Comparison of ENCODE assay signal across 1 cellular context in the genomic region with DNA sequence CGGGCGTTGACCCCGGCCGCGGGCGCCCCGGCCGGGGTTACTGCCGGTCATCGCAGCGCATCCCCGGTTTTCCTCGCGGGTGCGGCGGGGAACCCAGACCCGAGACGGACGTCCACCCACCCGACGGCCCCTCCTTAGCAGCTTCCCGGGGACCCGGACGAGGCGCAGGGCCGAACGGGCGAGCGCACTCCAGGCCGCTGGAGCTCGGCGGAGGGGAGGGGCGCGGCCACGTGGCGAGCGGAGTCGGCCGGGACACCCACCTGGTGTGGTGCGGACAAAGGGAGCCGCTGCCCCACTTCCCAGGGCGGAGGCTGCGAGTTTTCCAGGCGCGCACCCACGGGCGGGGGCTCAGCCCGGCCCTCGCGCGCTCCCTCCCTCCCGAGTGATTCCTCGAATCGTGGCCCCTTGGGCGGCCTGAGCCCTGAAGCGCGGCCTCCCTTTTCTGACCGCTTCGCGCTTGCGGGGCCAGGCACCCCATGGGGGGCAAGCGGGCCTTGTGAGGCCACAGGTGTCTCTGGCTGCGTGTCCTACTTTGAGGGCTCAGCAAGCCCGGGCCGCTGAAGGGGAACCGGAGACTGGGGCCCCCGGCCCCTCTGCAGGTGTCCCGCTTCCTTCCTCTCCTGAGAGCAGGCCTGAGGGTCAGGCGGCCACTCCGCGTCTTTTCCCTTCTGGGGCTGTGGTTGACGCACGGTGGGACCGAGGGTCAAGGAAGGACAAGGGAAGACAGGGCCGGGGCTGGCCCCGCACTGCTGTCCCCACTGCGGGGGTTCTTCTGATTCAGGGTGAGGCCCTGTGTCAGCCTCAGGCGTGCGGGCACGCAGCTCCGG.
TF ChIP-seq lines count a peak whose summit lies in the region.

No MANE protein-coding gene starts in this region.

TF ChIP-seq in A549, 52 proteins besides CTCF, POLR2A, EP300 and RAD21 (continued from another document):
- TF ChIP-seq USF2 (IDR thresholded peaks at IDR 0.05) = peak; percentile 14; the same call in 1 of the 2 replicates
- TF ChIP-seq, protein P1, sequence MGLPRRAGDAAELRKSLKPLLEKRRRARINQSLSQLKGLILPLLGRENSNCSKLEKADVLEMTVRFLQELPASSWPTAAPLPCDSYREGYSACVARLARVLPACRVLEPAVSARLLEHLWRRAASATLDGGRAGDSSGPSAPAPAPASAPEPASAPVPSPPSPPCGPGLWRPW (IDR thresholded peaks at IDR 0.05) = no peak
- TF ChIP-seq EHF (CRISPR knock-in tag; IDR thresholded peaks at IDR 0.05) = peak; percentile 96
- TF ChIP-seq SREBF2 (IDR thresholded peaks at IDR 0.05) = no peak
- no peak for TF ChIP-seq JUNB (IDR thresholded peaks at IDR 0.05)
- TF ChIP-seq ZC3H11A (IDR thresholded peaks at IDR 0.05) = no peak
- TF ChIP-seq NPAS2 (CRISPR knock-in tag; IDR thresholded peaks at IDR 0.05; ENCODE audit: borderline replicate concordance) = no peak
- TF ChIP-seq CHD4 (IDR thresholded peaks at IDR 0.05; ENCODE audit: borderline replicate concordance) = no peak
- TF ChIP-seq ZSCAN20 (CRISPR knock-in tag; IDR thresholded peaks at IDR 0.05) = no peak
- peak; percentile 87 for TF ChIP-seq MYC (IDR thresholded peaks at IDR 0.05; ENCODE audit: borderline replicate concordance, low read length)
- peak; percentile 95 for TF ChIP-seq TFCP2L1 (CRISPR knock-in tag; IDR thresholded peaks at IDR 0.05)
- no peak for TF ChIP-seq NFE2L2 (conservative IDR thresholded peaks at IDR 0.05; ENCODE audit: low read length)
- TF ChIP-seq ESRRA (IDR thresholded peaks at IDR 0.05; ENCODE audit: borderline replicate concordance, low read length) = no peak
- TF ChIP-seq CBX8 (IDR thresholded peaks at IDR 0.05) = no peak
- no peak for TF ChIP-seq JUN (IDR thresholded peaks at IDR 0.05)
- peak; percentile 93 for TF ChIP-seq HOXB5 (CRISPR knock-in tag; IDR thresholded peaks at IDR 0.05)
- TF ChIP-seq NR3C1 (IDR thresholded peaks at IDR 0.05) = no peak
- TF ChIP-seq TP53 (CRISPR knock-in tag; IDR thresholded peaks at IDR 0.05) = peak; percentile 88
- TF ChIP-seq HOXB13 (CRISPR knock-in tag; IDR thresholded peaks at IDR 0.05; ENCODE audit: low read depth) = peak; percentile 96
- TF ChIP-seq RCOR1 (IDR thresholded peaks at IDR 0.05; ENCODE audit: low read depth, low read length) = no peak
- peak; percentile 73 for TF ChIP-seq HEYL (CRISPR knock-in tag; IDR thresholded peaks at IDR 0.05)
- TF ChIP-seq CBX2 (IDR thresholded peaks at IDR 0.05; ENCODE audit: borderline replicate concordance, low read depth) = no peak
- no peak for TF ChIP-seq KDM1A (IDR thresholded peaks at IDR 0.05; ENCODE audit: low read depth)
- TF ChIP-seq, protein P2, sequence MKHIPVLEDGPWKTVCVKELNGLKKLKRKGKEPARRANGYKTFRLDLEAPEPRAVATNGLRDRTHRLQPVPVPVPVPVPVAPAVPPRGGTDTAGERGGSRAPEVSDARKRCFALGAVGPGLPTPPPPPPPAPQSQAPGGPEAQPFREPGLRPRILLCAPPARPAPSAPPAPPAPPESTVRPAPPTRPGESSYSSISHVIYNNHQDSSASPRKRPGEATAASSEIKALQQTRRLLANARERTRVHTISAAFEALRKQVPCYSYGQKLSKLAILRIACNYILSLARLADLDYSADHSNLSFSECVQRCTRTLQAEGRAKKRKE (CRISPR knock-in tag; IDR thresholded peaks at IDR 0.05; ENCODE audit: low read depth) = peak; percentile 94
- no peak for TF ChIP-seq GATA3 (IDR thresholded peaks at IDR 0.05; ENCODE audit: borderline replicate concordance)
- TF ChIP-seq MAFK (IDR thresholded peaks at IDR 0.05; ENCODE audit: partially characterized antibody) = no peak
- peak; percentile 55; the same call in 1 of the 2 replicates for TF ChIP-seq FOXS1 (CRISPR knock-in tag; IDR thresholded peaks at IDR 0.05)
- no peak for TF ChIP-seq CHD2 (IDR thresholded peaks at IDR 0.05; ENCODE audit: low read length, partially characterized antibody)
- no peak for TF ChIP-seq EHMT2 (IDR thresholded peaks at IDR 0.05; ENCODE audit: low read depth)
- TF ChIP-seq, protein P3, sequence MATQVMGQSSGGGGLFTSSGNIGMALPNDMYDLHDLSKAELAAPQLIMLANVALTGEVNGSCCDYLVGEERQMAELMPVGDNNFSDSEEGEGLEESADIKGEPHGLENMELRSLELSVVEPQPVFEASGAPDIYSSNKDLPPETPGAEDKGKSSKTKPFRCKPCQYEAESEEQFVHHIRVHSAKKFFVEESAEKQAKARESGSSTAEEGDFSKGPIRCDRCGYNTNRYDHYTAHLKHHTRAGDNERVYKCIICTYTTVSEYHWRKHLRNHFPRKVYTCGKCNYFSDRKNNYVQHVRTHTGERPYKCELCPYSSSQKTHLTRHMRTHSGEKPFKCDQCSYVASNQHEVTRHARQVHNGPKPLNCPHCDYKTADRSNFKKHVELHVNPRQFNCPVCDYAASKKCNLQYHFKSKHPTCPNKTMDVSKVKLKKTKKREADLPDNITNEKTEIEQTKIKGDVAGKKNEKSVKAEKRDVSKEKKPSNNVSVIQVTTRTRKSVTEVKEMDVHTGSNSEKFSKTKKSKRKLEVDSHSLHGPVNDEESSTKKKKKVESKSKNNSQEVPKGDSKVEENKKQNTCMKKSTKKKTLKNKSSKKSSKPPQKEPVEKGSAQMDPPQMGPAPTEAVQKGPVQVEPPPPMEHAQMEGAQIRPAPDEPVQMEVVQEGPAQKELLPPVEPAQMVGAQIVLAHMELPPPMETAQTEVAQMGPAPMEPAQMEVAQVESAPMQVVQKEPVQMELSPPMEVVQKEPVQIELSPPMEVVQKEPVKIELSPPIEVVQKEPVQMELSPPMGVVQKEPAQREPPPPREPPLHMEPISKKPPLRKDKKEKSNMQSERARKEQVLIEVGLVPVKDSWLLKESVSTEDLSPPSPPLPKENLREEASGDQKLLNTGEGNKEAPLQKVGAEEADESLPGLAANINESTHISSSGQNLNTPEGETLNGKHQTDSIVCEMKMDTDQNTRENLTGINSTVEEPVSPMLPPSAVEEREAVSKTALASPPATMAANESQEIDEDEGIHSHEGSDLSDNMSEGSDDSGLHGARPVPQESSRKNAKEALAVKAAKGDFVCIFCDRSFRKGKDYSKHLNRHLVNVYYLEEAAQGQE (IDR thresholded peaks at IDR 0.05) = no peak
- TF ChIP-seq, protein P4, sequence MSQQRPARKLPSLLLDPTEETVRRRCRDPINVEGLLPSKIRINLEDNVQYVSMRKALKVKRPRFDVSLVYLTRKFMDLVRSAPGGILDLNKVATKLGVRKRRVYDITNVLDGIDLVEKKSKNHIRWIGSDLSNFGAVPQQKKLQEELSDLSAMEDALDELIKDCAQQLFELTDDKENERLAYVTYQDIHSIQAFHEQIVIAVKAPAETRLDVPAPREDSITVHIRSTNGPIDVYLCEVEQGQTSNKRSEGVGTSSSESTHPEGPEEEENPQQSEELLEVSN (IDR thresholded peaks at IDR 0.05; ENCODE audit: borderline replicate concordance, low read depth) = peak; percentile 82; the same call in 1 of the 2 replicates
- TF ChIP-seq ZNF302 (CRISPR knock-in tag; IDR thresholded peaks at IDR 0.05) = peak; percentile 62; the same call in 1 of the 2 replicates
- TF ChIP-seq BCL3 (IDR thresholded peaks at IDR 0.05) = no peak; the same call in 2 of the 3 replicates
- peak; percentile 49 for TF ChIP-seq PHF8 (IDR thresholded peaks at IDR 0.05; ENCODE audit: borderline replicate concordance, low read depth)
- no peak for TF ChIP-seq KDM5A (IDR thresholded peaks at IDR 0.05)
- TF ChIP-seq, protein P5, sequence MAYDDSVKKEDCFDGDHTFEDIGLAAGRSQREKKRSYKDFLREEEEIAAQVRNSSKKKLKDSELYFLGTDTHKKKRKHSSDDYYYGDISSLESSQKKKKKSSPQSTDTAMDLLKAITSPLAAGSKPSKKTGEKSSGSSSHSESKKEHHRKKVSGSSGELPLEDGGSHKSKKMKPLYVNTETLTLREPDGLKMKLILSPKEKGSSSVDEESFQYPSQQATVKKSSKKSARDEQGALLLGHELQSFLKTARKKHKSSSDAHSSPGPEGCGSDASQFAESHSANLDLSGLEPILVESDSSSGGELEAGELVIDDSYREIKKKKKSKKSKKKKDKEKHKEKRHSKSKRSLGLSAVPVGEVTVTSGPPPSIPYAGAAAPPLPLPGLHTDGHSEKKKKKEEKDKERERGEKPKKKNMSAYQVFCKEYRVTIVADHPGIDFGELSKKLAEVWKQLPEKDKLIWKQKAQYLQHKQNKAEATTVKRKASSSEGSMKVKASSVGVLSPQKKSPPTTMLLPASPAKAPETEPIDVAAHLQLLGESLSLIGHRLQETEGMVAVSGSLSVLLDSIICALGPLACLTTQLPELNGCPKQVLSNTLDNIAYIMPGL (CRISPR knock-in tag; IDR thresholded peaks at IDR 0.05; ENCODE audit: borderline replicate concordance) = peak; percentile 72; the same call in 1 of the 2 replicates
- no peak for TF ChIP-seq RARB (CRISPR knock-in tag; IDR thresholded peaks at IDR 0.05)
- no peak for TF ChIP-seq BHLHE40 (IDR thresholded peaks at IDR 0.05; ENCODE audit: low read depth, low read length)
- TF ChIP-seq HDAC2 (IDR thresholded peaks at IDR 0.05) = no peak
- TF ChIP-seq SMC3 (IDR thresholded peaks at IDR 0.05) = no peak
- TF ChIP-seq ZFP36 (IDR thresholded peaks at IDR 0.05; ENCODE audit: borderline replicate concordance, partially characterized antibody) = no peak
- no peak for TF ChIP-seq FOSL2 (IDR thresholded peaks at IDR 0.05)
- no peak for TF ChIP-seq FOSL2 (CRISPR knock-in tag; IDR thresholded peaks at IDR 0.05)
- peak; percentile 63; the same call in 1 of the 2 replicates for TF ChIP-seq RNF2 (IDR thresholded peaks at IDR 0.05; ENCODE audit: borderline replicate concordance, low read depth)
- TF ChIP-seq CEBPB (IDR thresholded peaks at IDR 0.05) = no peak
- TF ChIP-seq, protein P6, sequence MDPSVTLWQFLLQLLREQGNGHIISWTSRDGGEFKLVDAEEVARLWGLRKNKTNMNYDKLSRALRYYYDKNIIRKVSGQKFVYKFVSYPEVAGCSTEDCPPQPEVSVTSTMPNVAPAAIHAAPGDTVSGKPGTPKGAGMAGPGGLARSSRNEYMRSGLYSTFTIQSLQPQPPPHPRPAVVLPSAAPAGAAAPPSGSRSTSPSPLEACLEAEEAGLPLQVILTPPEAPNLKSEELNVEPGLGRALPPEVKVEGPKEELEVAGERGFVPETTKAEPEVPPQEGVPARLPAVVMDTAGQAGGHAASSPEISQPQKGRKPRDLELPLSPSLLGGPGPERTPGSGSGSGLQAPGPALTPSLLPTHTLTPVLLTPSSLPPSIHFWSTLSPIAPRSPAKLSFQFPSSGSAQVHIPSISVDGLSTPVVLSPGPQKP (IDR thresholded peaks at IDR 0.05; ENCODE audit: low read depth, low read length) = no peak
- TF ChIP-seq HOXA7 (CRISPR knock-in tag; IDR thresholded peaks at IDR 0.05) = peak; percentile 89
- no peak for TF ChIP-seq MAZ (IDR thresholded peaks at IDR 0.05; ENCODE audit: borderline replicate concordance, low read depth, low read length)
- TF ChIP-seq MAX (IDR thresholded peaks at IDR 0.05) = peak; percentile 97
- TF ChIP-seq POLR2AphosphoS2 (conservative IDR thresholded peaks at IDR 0.05; ENCODE audit: low read length) = no peak
